In the genomic region with DNA sequence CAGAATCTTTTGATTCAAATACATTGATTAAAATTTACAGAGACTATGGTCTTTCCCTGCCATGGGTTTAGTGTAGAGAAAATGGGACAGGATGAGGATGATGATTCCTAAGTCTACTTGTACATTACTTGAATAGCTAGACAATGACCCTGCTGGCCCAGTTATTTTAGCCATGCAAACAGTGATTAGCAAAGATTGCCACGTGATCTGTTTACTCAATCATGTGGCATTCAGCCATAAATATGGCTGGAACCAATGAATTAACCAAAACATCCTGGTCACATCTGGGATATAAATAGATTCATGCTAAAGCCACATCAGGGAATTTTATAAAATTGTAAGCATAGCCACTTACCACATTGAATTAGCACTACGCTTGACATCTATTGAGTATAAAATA, we compare ENCODE assay signal across 15 cellular contexts.
DNase-seq lines count a peak whose midpoint lies in the region; ATAC-seq, FAIRE-seq and TF ChIP-seq lines count a peak whose summit lies in the region.
"Had no signal": no experiment of that assay in that cellular context is flagged by ENCODE, and none has a peak within 500 bp of the region (broad histone marks: within the 10 kb centered on the region; RNA-seq: fewer than 3 reads in every experiment).

No MANE protein-coding gene starts in this region.

- POLR2A ChIA-PET in MCF 10A (lab: Yijun Ruan, JAX), result interaction anchor here (0.7 to 1.8 kb wide), 3 partner anchors 10 to 45 kb away, joined by 3 to 7 read pairs (median 5); no protein-coding TSS in a partner anchor

- TF ChIP-seq CTCF in MCF 10A (IDR thresholded peaks at IDR 0.05; ENCODE audit: unreplicated experiment) (no peak), breast epithelium (IDR thresholded peaks at IDR 0.05) (no peak), astrocyte (IDR thresholded peaks at IDR 0.05; ENCODE audit: insufficient read depth, low read depth, low read length) (no peak), foreskin fibroblast (IDR thresholded peaks at IDR 0.05; ENCODE audit: low read depth, low read length) (no peak), uterus (IDR thresholded peaks at IDR 0.05) (no peak)

- no peak for ATAC-seq in HG03196 (IDR thresholded peaks at IDR 0.05; ENCODE audit: unreplicated experiment)
- ATAC-seq: gastrocnemius medialis had no signal

- no peaks in the 10 kb centered on the region for H3K36me3 Mint-ChIP-seq in MCF 10A (ENCODE audit: insufficient read depth, unreplicated experiment)
- H3K36me3 Mint-ChIP-seq in astrocyte (ENCODE audit: low read depth, unreplicated experiment), result peaks cover 3% of the 10 kb centered on the region

- H3K9ac ChIP-seq in astrocyte (ENCODE audit: low read length), result no peak overlapping the region

- TF ChIP-seq POLR2A in breast epithelium (IDR thresholded peaks at IDR 0.05) (no peak), uterus (IDR thresholded peaks at IDR 0.05) (no peak)

- CTCF ChIA-PET in MCF 10A (lab: Yijun Ruan, JAX), result interaction anchor here (0.5 to 1.4 kb wide), 3 partner anchors 20 to 109 kb away, joined by 3 to 6 read pairs (median 4); no protein-coding TSS in a partner anchor

- intact Hi-C loops in MCF 10A (cut with micrococcal nuclease), result no loop called here
- intact Hi-C loops in breast epithelium (cut with DNase I; ENCODE audit: low total_unique reads), result no loop called here
- intact Hi-C loops in uterus (cut with DNase I; ENCODE audit: low total_unique reads), result no loop called here

- H3K9me3 Mint-ChIP-seq in MCF 10A (ENCODE audit: unreplicated experiment) (no peaks in the 10 kb centered on the region), astrocyte (ENCODE audit: unreplicated experiment) (no peaks in the 10 kb centered on the region)

- H3K4me2 ChIP-seq in astrocyte (ENCODE audit: low read length), result peak overlapping the region; percentile 16

- H3K4me3 Mint-ChIP-seq in MCF 10A (ENCODE audit: unreplicated experiment), result no peak overlapping the region
- H3K4me3 Mint-ChIP-seq in astrocyte (ENCODE audit: unreplicated experiment), result no peak overlapping the region

- FAIRE-seq in astrocyte (lab: Jason Lieb, UNC), result peak; percentile 87

- no peak overlapping the region for H2AFZ ChIP-seq in astrocyte (ENCODE audit: low read depth, low read length)

- DNase-seq in MCF 10A (ENCODE audit: unreplicated experiment) (peak; percentile 60), breast epithelium (ENCODE audit: low spot score in 2 of 2) (no peak), astrocyte (ENCODE audit: low read depth) (peak; percentile 88), foreskin fibroblast (peak; percentile 95 to 97), uterus (peak in 1 of 2 donors; percentile 54), NCI-H1105 (lab: John Stamatoyannopoulos, UW) (no peak), NCI-H345 (lab: John Stamatoyannopoulos, UW) (no peak)
- DNase-seq: activated CD4-positive, alpha-beta T cell treated with anti-CD3 and anti-CD28 coated beads for 4 hours; activated T-cell treated with anti-CD3 and anti-CD28 coated beads, Interleukin-2, amount 50 U/mL, for 1 hour; dermis blood vessel endothelial cell; DMS153; gastrocnemius medialis; NCI-H1092; NCI-H510A had no signal

- no peaks in the 10 kb centered on the region for H3K9me3 ChIP-seq in breast epithelium
- no peaks in the 10 kb centered on the region for H3K9me3 ChIP-seq in astrocyte (ENCODE audit: insufficient read depth, low read depth, low read length)
- no peaks in the 10 kb centered on the region for H3K9me3 ChIP-seq in uterus
- H3K9me3 ChIP-seq: gastrocnemius medialis had no signal

- no peak overlapping the region for H3K27ac Mint-ChIP-seq in MCF 10A (ENCODE audit: low read depth, unreplicated experiment)
- H3K27ac Mint-ChIP-seq in astrocyte (ENCODE audit: unreplicated experiment), result peak overlapping the region; percentile 62

- no peaks in the 10 kb centered on the region for H3K79me2 ChIP-seq in astrocyte (ENCODE audit: insufficient read depth, low read length)

- H3K4me3 ChIP-seq in breast epithelium, result no peak overlapping the region
- H3K4me3 ChIP-seq in astrocyte (ENCODE audit: insufficient read depth, low read depth, low read length), result no peak overlapping the region
- H3K4me3 ChIP-seq in foreskin fibroblast (ENCODE audit: low read depth in 1 of 2, low read length in 2 of 2), result no peak overlapping the region
- no peak overlapping the region for H3K4me3 ChIP-seq in uterus
- H3K4me3 ChIP-seq: gastrocnemius medialis had no signal

- H3K27me3 ChIP-seq in breast epithelium, result no peaks in the 10 kb centered on the region
- no peaks in the 10 kb centered on the region for H3K27me3 ChIP-seq in astrocyte (ENCODE audit: insufficient read depth, low read length)
- H3K27me3 ChIP-seq in uterus, result no peaks in the 10 kb centered on the region
- H3K27me3 ChIP-seq: gastrocnemius medialis had no signal

- H3K27ac ChIP-seq in breast epithelium (no peak overlapping the region), astrocyte (ENCODE audit: low read depth, low read length) (no peak overlapping the region), uterus (peak overlapping the region; percentile 30 to 50)

- H3K4me1 ChIP-seq in breast epithelium, result no peaks in the 10 kb centered on the region
- peaks cover 13% of the 10 kb centered on the region for H3K4me1 ChIP-seq in astrocyte (ENCODE audit: insufficient read depth, low read length)
- peaks cover 5 to 26% of the 10 kb centered on the region in 2 donors for H3K4me1 ChIP-seq in uterus

- H3K36me3 ChIP-seq in breast epithelium (no peaks in the 10 kb centered on the region), astrocyte (ENCODE audit: insufficient read depth, low read length) (no peaks in the 10 kb centered on the region), uterus (no peaks in the 10 kb centered on the region)
- H3K36me3 ChIP-seq: gastrocnemius medialis had no signal

- no peaks in the 10 kb centered on the region for H3K27me3 Mint-ChIP-seq in MCF 10A (ENCODE audit: insufficient read depth, unreplicated experiment)
- no peaks in the 10 kb centered on the region for H3K27me3 Mint-ChIP-seq in astrocyte (ENCODE audit: low read depth, unreplicated experiment)

- BruUV-seq in MCF 10A (replicated peaks; lab: Mats Ljungman, UMichigan), result no TSS peak

- H4K20me1 ChIP-seq in astrocyte (ENCODE audit: insufficient read depth, low read length), result no peaks in the 10 kb centered on the region

- H3K4me1 Mint-ChIP-seq in MCF 10A (ENCODE audit: insufficient read depth, unreplicated experiment) (no peaks in the 10 kb centered on the region), astrocyte (ENCODE audit: low read depth, unreplicated experiment) (peaks cover 28% of the 10 kb centered on the region)

Comparison
In these comparisons a context has a peak if more than half of its experiments do, and no peak if none do; other contexts are left out.
1. DNase-seq: peak in MCF 10A (single experiment), astrocyte (single experiment) and foreskin fibroblast (2 of 2); none in breast epithelium (0 of 2), NCI-H1105 (single experiment) and NCI-H345 (single experiment).
2. H3K27ac ChIP-seq: peak in uterus (2 of 2); none in breast epithelium (0 of 2) and astrocyte (single experiment).